In the genomic region with DNA sequence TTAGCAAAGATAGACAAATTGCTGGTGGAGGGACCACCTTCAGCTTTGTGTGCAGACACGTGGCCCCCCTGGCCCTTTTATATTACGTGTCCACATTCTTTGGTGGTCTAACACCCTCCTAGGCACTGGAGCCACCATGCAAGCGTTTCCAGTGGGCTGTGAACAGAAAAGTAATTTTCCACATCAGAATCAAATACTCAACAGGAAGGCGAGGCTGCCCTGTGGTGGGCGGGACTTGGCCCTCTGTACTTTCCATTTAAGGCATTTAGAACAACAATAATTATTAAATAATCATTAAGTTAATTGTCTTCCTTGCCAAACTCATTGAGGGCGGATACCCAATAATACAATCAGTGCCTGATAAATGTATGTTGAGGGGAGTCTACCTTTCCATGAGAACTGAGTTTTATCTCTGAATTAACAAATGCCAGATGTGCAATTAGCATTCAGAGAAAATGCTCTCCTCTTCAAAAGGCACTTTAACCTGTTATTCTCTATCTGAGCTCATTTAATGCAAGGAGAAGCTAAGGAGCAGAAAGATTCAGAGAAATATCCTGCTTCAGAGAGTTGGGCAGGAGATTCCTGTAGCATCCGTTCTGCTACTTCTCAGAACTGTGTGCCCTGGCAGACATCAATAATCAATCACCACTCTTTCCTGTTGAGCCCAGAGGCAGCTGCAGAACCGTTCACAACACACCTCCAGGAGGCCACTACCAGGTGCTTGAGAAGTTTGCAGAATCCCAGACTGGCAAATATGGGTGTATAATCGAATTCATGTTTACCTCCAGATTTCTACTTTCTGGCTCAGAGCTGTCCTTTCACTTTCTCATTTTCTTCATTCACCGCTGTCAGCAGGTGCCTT, we compare ENCODE assay signal across 10 cellular contexts.
DNase-seq lines count a peak whose midpoint lies in the region; ATAC-seq and TF ChIP-seq lines count a peak whose summit lies in the region.
"Had no signal": no experiment of that assay in that cellular context is flagged by ENCODE, and none has a peak within 500 bp of the region (broad histone marks: within the 10 kb centered on the region; RNA-seq: fewer than 3 reads in every experiment).

No MANE protein-coding gene starts in this region.

- H3K4me3 ChIP-seq in GM23248 (peak overlapping the region; percentile 39; the same call in 1 of the 2 replicates), gastroesophageal sphincter (no peak overlapping the region), gastrocnemius medialis (no peak overlapping the region)

- intact Hi-C loops in gastrocnemius medialis (cut with DNase I; ENCODE audit: low total_unique reads), result no loop called here

- peaks cover 97% of the 10 kb centered on the region for H3K79me2 ChIP-seq in GM23248 (ENCODE audit: insufficient read depth)

- no peaks in the 10 kb centered on the region for H3K9me2 ChIP-seq in GM23248 (ENCODE audit: insufficient read depth)

- H3K36me3 ChIP-seq in GM23248 (ENCODE audit: low read depth) (no peaks in the 10 kb centered on the region), gastroesophageal sphincter (no peaks in the 10 kb centered on the region), gastrocnemius medialis (no peaks in the 10 kb centered on the region)

- H3K27me3 ChIP-seq in GM23248 (replicated peaks; ENCODE audit: insufficient read depth) (no peaks in the 10 kb centered on the region), gastroesophageal sphincter (no peaks in the 10 kb centered on the region), gastrocnemius medialis (no peaks in the 10 kb centered on the region)

- TF ChIP-seq POLR2A in gastroesophageal sphincter (IDR thresholded peaks at IDR 0.05), result no peak
- TF ChIP-seq POLR2A in gastrocnemius medialis (IDR thresholded peaks at IDR 0.05), result no peak

- no peak for TF ChIP-seq CTCF in gastroesophageal sphincter (IDR thresholded peaks at IDR 0.05)
- TF ChIP-seq CTCF in gastrocnemius medialis (IDR thresholded peaks at IDR 0.05 in 4 of 5, conservative IDR thresholded peaks at IDR 0.05 in 1 of 5), result no peak

- H3K4me2 ChIP-seq in GM23248 (ENCODE audit: unreplicated experiment), result peak overlapping the region; percentile 67

- DNase-seq in GM23248 (no peak), gastrocnemius medialis (no peak), NOMO-1 treated with dmso at 0.1 percent for 144 hours (lab: John Stamatoyannopoulos, UW; ENCODE audit: unreplicated experiment) (no peak), NCI-H774 (lab: John Stamatoyannopoulos, UW) (no peak)
- no peak for DNase-seq in stimulated activated naive CD4-positive, alpha-beta T cell (lab: John Stamatoyannopoulos, UW)
- DNase-seq: activated gamma-delta T cell, DMS153 had no signal

- H3K9me3 ChIP-seq in GM23248 (ENCODE audit: low read depth) (no peaks in the 10 kb centered on the region), gastroesophageal sphincter (no peaks in the 10 kb centered on the region), gastrocnemius medialis (no peaks in the 10 kb centered on the region)

- in situ Hi-C loops in GM23248 (cut with MboI) (no loop called here), gastrocnemius medialis (cut with MboI; ENCODE audit: low sequenced_read_pairs in 4 of 4) (no loop called here)

- H4K20me1 ChIP-seq in GM23248 (ENCODE audit: insufficient read depth), result no peaks in the 10 kb centered on the region

- H3F3A ChIP-seq in GM23248 (ENCODE audit: insufficient read depth), result peaks cover 25% of the 10 kb centered on the region

- TF ChIP-seq EP300 in gastroesophageal sphincter (IDR thresholded peaks at IDR 0.05), result no peak

- H2AFZ ChIP-seq in GM23248, result no peak overlapping the region

- H3K9ac ChIP-seq in GM23248, result peak overlapping the region; percentile 71

- H3K27ac ChIP-seq in GM23248, result peak overlapping the region; percentile 95
- H3K27ac ChIP-seq in gastroesophageal sphincter, result peak overlapping the region in 3 of 4 donors; percentile 54 to 69 (median 63)
- peak overlapping the region in 3 of 4 donors; percentile 10 to 57 (median 24) for H3K27ac ChIP-seq in gastrocnemius medialis

- whole genome bisulfite sequencing in GM23248 (ENCODE audit: low coverage in 1 of 2, low lambda C conversion rate in 2 of 2, missing lambda C conversion rate in 2 of 2), 2 experiments, result 48 to 60% methylated on average over 10 of the region's 10 CpGs
- 70 to 75% methylated on average over 7 to 9 of the region's 10 CpGs for WGBS in gastroesophageal sphincter (ENCODE audit: low coverage in 1 of 2), 2 donors

- H3K4me1 ChIP-seq in GM23248 (ENCODE audit: insufficient read depth) (peaks cover 39% of the 10 kb centered on the region), gastroesophageal sphincter (peaks cover 0 to 44% (median 11%) of the 10 kb centered on the region in 3 donors), gastrocnemius medialis (no peaks in the 10 kb centered on the region)

- ATAC-seq in SK-N-SH treated with all-trans-retinoic acid at 6 μM for 48 hours (peak; percentile 24; the same call in 1 of the 3 replicates), gastroesophageal sphincter (no peak), gastrocnemius medialis (no peak), GM21515 (IDR thresholded peaks at IDR 0.05; ENCODE audit: unreplicated experiment) (no peak)

TF ChIP-seq in SK-N-SH treated with all-trans-retinoic acid at 6 μM for 48 hours, 23 proteins besides CTCF, POLR2A, EP300 and RAD21:
- TF ChIP-seq PPARA (CRISPR knock-in tag; IDR thresholded peaks at IDR 0.05; ENCODE audit: borderline replicate concordance), result no peak
- TF ChIP-seq, protein P1, sequence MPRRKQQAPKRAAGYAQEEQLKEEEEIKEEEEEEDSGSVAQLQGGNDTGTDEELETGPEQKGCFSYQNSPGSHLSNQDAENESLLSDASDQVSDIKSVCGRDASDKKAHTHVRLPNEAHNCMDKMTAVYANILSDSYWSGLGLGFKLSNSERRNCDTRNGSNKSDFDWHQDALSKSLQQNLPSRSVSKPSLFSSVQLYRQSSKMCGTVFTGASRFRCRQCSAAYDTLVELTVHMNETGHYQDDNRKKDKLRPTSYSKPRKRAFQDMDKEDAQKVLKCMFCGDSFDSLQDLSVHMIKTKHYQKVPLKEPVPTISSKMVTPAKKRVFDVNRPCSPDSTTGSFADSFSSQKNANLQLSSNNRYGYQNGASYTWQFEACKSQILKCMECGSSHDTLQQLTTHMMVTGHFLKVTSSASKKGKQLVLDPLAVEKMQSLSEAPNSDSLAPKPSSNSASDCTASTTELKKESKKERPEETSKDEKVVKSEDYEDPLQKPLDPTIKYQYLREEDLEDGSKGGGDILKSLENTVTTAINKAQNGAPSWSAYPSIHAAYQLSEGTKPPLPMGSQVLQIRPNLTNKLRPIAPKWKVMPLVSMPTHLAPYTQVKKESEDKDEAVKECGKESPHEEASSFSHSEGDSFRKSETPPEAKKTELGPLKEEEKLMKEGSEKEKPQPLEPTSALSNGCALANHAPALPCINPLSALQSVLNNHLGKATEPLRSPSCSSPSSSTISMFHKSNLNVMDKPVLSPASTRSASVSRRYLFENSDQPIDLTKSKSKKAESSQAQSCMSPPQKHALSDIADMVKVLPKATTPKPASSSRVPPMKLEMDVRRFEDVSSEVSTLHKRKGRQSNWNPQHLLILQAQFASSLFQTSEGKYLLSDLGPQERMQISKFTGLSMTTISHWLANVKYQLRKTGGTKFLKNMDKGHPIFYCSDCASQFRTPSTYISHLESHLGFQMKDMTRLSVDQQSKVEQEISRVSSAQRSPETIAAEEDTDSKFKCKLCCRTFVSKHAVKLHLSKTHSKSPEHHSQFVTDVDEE (CRISPR knock-in tag; IDR thresholded peaks at IDR 0.05), result no peak
- TF ChIP-seq, protein P2, sequence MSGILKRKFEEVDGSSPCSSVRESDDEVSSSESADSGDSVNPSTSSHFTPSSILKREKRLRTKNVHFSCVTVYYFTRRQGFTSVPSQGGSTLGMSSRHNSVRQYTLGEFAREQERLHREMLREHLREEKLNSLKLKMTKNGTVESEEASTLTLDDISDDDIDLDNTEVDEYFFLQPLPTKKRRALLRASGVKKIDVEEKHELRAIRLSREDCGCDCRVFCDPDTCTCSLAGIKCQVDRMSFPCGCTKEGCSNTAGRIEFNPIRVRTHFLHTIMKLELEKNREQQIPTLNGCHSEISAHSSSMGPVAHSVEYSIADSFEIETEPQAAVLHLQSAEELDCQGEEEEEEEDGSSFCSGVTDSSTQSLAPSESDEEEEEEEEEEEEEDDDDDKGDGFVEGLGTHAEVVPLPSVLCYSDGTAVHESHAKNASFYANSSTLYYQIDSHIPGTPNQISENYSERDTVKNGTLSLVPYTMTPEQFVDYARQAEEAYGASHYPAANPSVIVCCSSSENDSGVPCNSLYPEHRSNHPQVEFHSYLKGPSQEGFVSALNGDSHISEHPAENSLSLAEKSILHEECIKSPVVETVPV (CRISPR knock-in tag; IDR thresholded peaks at IDR 0.05), result no peak
- no peak for TF ChIP-seq ARNTL (CRISPR knock-in tag; IDR thresholded peaks at IDR 0.05; ENCODE audit: borderline replicate concordance, low read depth)
- TF ChIP-seq ESRRG (CRISPR knock-in tag; IDR thresholded peaks at IDR 0.05), result no peak
- TF ChIP-seq OSR1 (CRISPR knock-in tag; IDR thresholded peaks at IDR 0.05), result no peak
- no peak for TF ChIP-seq GLIS3 (CRISPR knock-in tag; IDR thresholded peaks at IDR 0.05)
- no peak for TF ChIP-seq CSDC2 (CRISPR knock-in tag; IDR thresholded peaks at IDR 0.05)
- TF ChIP-seq ZNF8 (CRISPR knock-in tag; IDR thresholded peaks at IDR 0.05), result no peak
- no peak for TF ChIP-seq TOX (CRISPR knock-in tag; IDR thresholded peaks at IDR 0.05; ENCODE audit: borderline replicate concordance)
- 0 out of 2 replicates have a peak, but pooled peaks have one; percentile 37 for TF ChIP-seq BACH2 (CRISPR knock-in tag; IDR thresholded peaks at IDR 0.05; ENCODE audit: borderline replicate concordance)
- TF ChIP-seq ISL1 (CRISPR knock-in tag; IDR thresholded peaks at IDR 0.05), result 0 out of 2 replicates have a peak, but pooled peaks have one; percentile 13
- TF ChIP-seq TCF4 (CRISPR knock-in tag; IDR thresholded peaks at IDR 0.05; ENCODE audit: borderline replicate concordance), result peak; percentile 72
- TF ChIP-seq, protein P3, sequence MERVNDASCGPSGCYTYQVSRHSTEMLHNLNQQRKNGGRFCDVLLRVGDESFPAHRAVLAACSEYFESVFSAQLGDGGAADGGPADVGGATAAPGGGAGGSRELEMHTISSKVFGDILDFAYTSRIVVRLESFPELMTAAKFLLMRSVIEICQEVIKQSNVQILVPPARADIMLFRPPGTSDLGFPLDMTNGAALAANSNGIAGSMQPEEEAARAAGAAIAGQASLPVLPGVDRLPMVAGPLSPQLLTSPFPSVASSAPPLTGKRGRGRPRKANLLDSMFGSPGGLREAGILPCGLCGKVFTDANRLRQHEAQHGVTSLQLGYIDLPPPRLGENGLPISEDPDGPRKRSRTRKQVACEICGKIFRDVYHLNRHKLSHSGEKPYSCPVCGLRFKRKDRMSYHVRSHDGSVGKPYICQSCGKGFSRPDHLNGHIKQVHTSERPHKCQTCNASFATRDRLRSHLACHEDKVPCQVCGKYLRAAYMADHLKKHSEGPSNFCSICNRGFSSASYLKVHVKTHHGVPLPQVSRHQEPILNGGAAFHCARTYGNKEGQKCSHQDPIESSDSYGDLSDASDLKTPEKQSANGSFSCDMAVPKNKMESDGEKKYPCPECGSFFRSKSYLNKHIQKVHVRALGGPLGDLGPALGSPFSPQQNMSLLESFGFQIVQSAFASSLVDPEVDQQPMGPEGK (CRISPR knock-in tag; IDR thresholded peaks at IDR 0.05; ENCODE audit: borderline replicate concordance), result no peak

Comparison
In these comparisons a context has a peak if more than half of its experiments do, and no peak if none do; other contexts are left out.
1. H3K27ac ChIP-seq: peak in every context shown above with its lines; median percentile 95 in GM23248; 63 in gastroesophageal sphincter; 24 in gastrocnemius medialis.